9 cellular contexts compared by ENCODE assay signal in the genomic region with DNA sequence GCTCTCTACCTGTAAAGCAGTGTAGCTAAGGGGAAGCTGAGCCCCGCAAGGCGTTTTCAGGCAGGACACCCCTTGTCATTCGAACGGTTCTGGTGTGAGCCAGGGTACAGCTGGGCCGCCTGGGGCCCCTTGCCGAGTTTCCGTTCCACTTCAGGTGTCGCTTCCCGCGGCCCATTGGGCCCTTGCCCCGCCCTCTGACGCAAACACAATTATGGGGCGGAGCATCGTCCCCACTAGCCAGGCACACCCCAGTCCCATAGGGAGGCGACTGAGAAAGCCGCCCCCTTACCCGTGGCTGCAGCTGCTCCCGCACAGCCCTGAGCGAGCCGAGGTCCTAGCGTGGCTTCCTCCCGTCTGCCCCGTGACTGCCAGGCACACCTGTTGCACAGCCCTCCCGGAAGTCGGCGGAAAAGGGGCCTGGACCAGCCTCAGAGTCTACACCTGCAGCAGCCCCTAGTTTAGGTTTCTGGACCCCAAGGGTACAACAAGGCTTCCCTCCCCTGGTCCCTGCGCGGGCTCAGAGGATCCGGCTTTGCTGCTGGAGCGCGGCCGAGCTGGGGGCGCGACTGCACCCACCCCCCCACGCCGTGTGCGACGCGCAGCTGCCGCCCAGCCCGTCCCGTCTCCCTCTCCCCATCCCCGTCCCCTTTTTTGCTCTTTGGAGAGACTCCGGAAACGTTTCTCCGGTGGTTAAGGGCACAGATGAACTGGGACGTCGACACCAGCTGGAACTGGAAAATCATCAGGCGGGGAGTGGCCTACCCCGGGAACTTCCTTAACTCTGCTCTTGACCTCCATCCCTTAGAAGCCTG. TPM values are rescaled to one million over a fixed set of nuclear protein-coding genes. Genes with fewer than 3 reads are reported as not detected.
DNase-seq lines count a peak whose midpoint lies in the region; ATAC-seq and TF ChIP-seq lines count a peak whose summit lies in the region.
"Had no signal": no experiment of that assay in that cellular context is flagged by ENCODE, and none has a peak within 500 bp of the region (broad histone marks: within the 10 kb centered on the region; RNA-seq: fewer than 3 reads in every experiment).

TSS of gene PLSCR2 (minus strand) at position 356 of the 812 bp plus-strand sequence. CDS start 9,657 bp downstream, outside the sequence.

- intact Hi-C loops in mammary epithelial cell (cut with micrococcal nuclease) = loop anchor here (5.0 kb wide), 1 partner anchor 38 kb away; no protein-coding TSS in a partner anchor

- no peak for DNase-seq in mammary epithelial cell
- peak; percentile 80 for DNase-seq in kidney tubule cell (ENCODE audit: low spot score)
- DNase-seq in stimulated activated CD4-positive, alpha-beta T cell treated with anti-CD3 and anti-CD28 coated beads, Interleukin-4, amount 100 ng/mL, for 24 hours = peak; percentile 70
- DNase-seq in cerebellar nuclear complex (lab: John Stamatoyannopoulos, UW) = no peak

- dilution Hi-C loops in mammary epithelial cell (cut with HindIII; ENCODE audit: low sequenced_read_pairs) = no loop called here

- peak within 1 kb of the TSS; percentile 74 to 97 (median 89) for H3K4me2 ChIP-seq in BLaER1 treated with 17β-estradiol and CSF1 and Interleukin-3, amounts not matched to agents 10 nM and 100 nM
- peak within 1 kb of the TSS; percentile 99 for H3K4me2 ChIP-seq in mammary epithelial cell (ENCODE audit: insufficient read depth, low read depth, low read length)

- peaks cover 13 to 23% (median 15%) of the 10 kb centered on the region in 10 experiments; a peak in 19 of 20 replicates for H3K4me1 ChIP-seq in BLaER1 treated with 17β-estradiol and CSF1 and Interleukin-3, amounts not matched to agents 10 nM and 100 nM
- peaks cover 15% of the 10 kb centered on the region for H3K4me1 ChIP-seq in mammary epithelial cell (ENCODE audit: insufficient read depth, low read length)

- H3K36me3 ChIP-seq in BLaER1 treated with 17β-estradiol and CSF1 and Interleukin-3, amounts not matched to agents 10 nM and 100 nM = no peaks in the 10 kb centered on the region
- no peaks in the 10 kb centered on the region for H3K36me3 ChIP-seq in mammary epithelial cell (ENCODE audit: insufficient read depth, low read length)

- no peaks in the 10 kb centered on the region for H3K27me3 ChIP-seq in BLaER1 treated with 17β-estradiol and CSF1 and Interleukin-3, amounts not matched to agents 10 nM and 100 nM
- H3K27me3 ChIP-seq in mammary epithelial cell (ENCODE audit: insufficient read depth, low read length) = no peaks in the 10 kb centered on the region

- peak within 1 kb of the TSS; percentile 99 for H2AFZ ChIP-seq in mammary epithelial cell (ENCODE audit: low read depth, low read length)

- WGBS in mammary epithelial cell (ENCODE audit: low coverage, missing lambda C conversion rate) = 17% methylated on average over 15 of the region's 50 CpGs

- peak within 1 kb of the TSS; percentile 55 to 81 (median 66) for H3K9ac ChIP-seq in BLaER1 treated with 17β-estradiol and CSF1 and Interleukin-3, amounts not matched to agents 10 nM and 100 nM
- H3K9ac ChIP-seq in mammary epithelial cell (ENCODE audit: insufficient read depth, low read length) = no peak within 1 kb of the TSS

- no peaks in the 10 kb centered on the region for H4K20me1 ChIP-seq in BLaER1 treated with 17β-estradiol and CSF1 and Interleukin-3, amounts not matched to agents 10 nM and 100 nM
- H4K20me1 ChIP-seq in mammary epithelial cell (ENCODE audit: insufficient read depth, low read length) = no peaks in the 10 kb centered on the region

- no peaks in the 10 kb centered on the region for H3K79me2 ChIP-seq in mammary epithelial cell (ENCODE audit: insufficient read depth, low read length)

- ATAC-seq in GM19351 (IDR thresholded peaks at IDR 0.05; ENCODE audit: unreplicated experiment) (peak; percentile 96), HG03521 (IDR thresholded peaks at IDR 0.05; ENCODE audit: unreplicated experiment) (peak; percentile 96)

- no TSS peak for BruUV-seq in mammary epithelial cell (replicated peaks; lab: Mats Ljungman, UMichigan)

- CTCF ChIA-PET in mammary epithelial cell (lab: Charles Lee; ENCODE audit: low non-redundant PET) = no interaction called here

- TF ChIP-seq CTCF in WI38 (IDR thresholded peaks at IDR 0.05; ENCODE audit: low read depth, low read length) (no peak), mammary epithelial cell (conservative IDR thresholded peaks at IDR 0.05 in 1 of 2, IDR thresholded peaks at IDR 0.05 in 1 of 2; ENCODE audit: extremely low read depth in 1 of 2, insufficient read depth in 1 of 2, low read depth in 1 of 2, low read length in 2 of 2) (no peak)

- in situ Hi-C loops in mammary epithelial cell (cut with MboI; ENCODE audit: low sequenced_read_pairs in 2 of 2) = no loop called here

- H3K27ac ChIP-seq in BLaER1 treated with 17β-estradiol and CSF1 and Interleukin-3, amounts not matched to agents 10 nM and 100 nM = peak within 1 kb of the TSS; percentile 59 to 77 (median 66)
- no peak within 1 kb of the TSS for H3K27ac ChIP-seq in mammary epithelial cell (ENCODE audit: insufficient read depth, low read depth, low read length)

- H3K4me3 ChIP-seq in BLaER1 treated with 17β-estradiol and CSF1 and Interleukin-3, amounts not matched to agents 10 nM and 100 nM = peak within 1 kb of the TSS; percentile 52 to 75 (median 63)
- peak within 1 kb of the TSS; percentile 36 for H3K4me3 ChIP-seq in WI38 (ENCODE audit: low read depth, low read length)
- peak within 1 kb of the TSS; percentile 11 to 54 (median 51) for H3K4me3 ChIP-seq in mammary epithelial cell (replicated peaks in 1 of 3; ENCODE audit: insufficient read depth in 1 of 3, low read depth in 2 of 3, low read length in 3 of 3)

- no peaks in the 10 kb centered on the region for H3K9me3 ChIP-seq in BLaER1 treated with 17β-estradiol and CSF1 and Interleukin-3, amounts not matched to agents 10 nM and 100 nM (replicated peaks in 1 of 11)
- no peaks in the 10 kb centered on the region for H3K9me3 ChIP-seq in mammary epithelial cell (replicated peaks; ENCODE audit: insufficient read depth, low read length)

RNA-seq across cellular contexts. Expression of gene PLSCR2, which starts in this region (rescaled TPM):
- total RNA-seq in mammary epithelial cell = not detected
- polyA plus RNA-seq in mammary epithelial cell = not detected
- polyA minus RNA-seq in mammary epithelial cell = not detected
- total RNA-seq: LHCN-M2 had no signal

Comparison
In these comparisons a context has a peak if more than half of its experiments do, and no peak if none do; other contexts are left out.
1. DNase-seq: peak in kidney tubule cell (single experiment) and stimulated activated CD4-positive, alpha-beta T cell treated with anti-CD3 and anti-CD28 coated beads, Interleukin-4, amount 100 ng/mL, for 24 hours (single experiment); none in mammary epithelial cell (single experiment) and cerebellar nuclear complex (0 of 2).
2. Peak in every context shown above with its lines, with median percentiles within 50 percentile points of each other: H3K4me3 ChIP-seq.